Comparison of ENCODE assay signal across 8 cellular contexts in the genomic region with DNA sequence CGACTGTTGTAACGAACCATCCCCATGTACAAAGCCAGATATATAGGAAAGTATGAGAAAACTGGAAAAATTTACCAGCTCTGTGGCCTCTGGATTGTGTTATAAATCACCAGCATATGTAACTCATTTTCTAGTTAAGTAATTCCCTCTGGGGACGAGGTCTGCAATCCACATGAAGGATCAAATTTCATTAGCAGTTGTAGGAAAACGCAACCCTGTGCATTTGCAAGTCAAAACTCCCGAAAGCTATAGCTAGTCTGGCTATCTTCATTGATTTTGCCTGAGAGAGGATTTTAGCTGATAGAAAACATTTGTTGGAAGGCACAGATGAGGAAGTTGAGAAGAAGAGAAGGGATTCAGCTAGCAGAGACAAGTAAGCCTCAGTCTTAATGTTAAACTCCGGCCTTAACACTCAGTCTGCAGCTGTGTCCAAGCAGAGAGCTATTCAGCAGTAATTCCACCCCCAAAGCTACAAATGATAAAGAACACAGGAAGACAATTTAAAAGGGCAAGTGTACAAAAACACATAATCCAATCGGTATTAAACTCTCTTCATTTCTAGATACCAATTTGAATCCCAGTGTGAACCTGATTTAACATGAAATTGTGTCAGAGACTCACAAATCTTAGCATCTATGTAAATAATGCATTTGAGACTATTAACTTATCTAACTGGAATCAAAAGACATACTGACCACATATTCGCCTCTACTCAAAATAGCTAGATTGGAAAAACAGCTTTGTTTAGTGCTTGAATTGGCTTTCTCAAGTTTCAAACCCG. TPM values are rescaled to one million over a fixed set of nuclear protein-coding genes. Genes with fewer than 3 reads are reported as not detected.
DNase-seq lines count a peak whose midpoint lies in the region; ATAC-seq and TF ChIP-seq lines count a peak whose summit lies in the region.

No MANE protein-coding gene starts in this region.

- peaks cover 21 to 43% of the 10 kb centered on the region in 2 donors for H3K4me1 ChIP-seq in thyroid gland

- no peaks in the 10 kb centered on the region for H3K9me3 ChIP-seq in thyroid gland

- no peaks in the 10 kb centered on the region for H3K27me3 ChIP-seq in thyroid gland

- WGBS in thyroid gland, 2 donors = 36 to 59% methylated on average over 9 of the region's 9 CpGs

- peak overlapping the region; percentile 46 to 68 (median 56) for H3K27ac ChIP-seq in thyroid gland

- no peak for TF ChIP-seq POLR2A in thyroid gland (IDR thresholded peaks at IDR 0.05)

- no peaks in the 10 kb centered on the region for H3K36me3 ChIP-seq in thyroid gland

- H3K4me3 ChIP-seq in thyroid gland (replicated peaks in 1 of 3) = peak overlapping the region in 1 of 3 donors; percentile 18

- no peak for TF ChIP-seq CTCF in thyroid gland (IDR thresholded peaks at IDR 0.05)

- intact Hi-C loops in thyroid gland (cut with DNase I) = no loop called here

- ATAC-seq in GM19351 (IDR thresholded peaks at IDR 0.05; ENCODE audit: unreplicated experiment) (no peak), GM21360 (IDR thresholded peaks at IDR 0.05; ENCODE audit: unreplicated experiment) (no peak)

- DNase-seq in NCI-H510A treated with DMSO at 0.1 percent for 48 hours (lab: John Stamatoyannopoulos, UW) = peak; percentile 65
- DNase-seq in NCI-H510A (lab: John Stamatoyannopoulos, UW) = no peak
- peak; percentile 62 for DNase-seq in NCI-H1436 treated with DMSO at 0.1 percent for 48 hours (lab: John Stamatoyannopoulos, UW)
- DNase-seq in amniotic epithelial cell (ENCODE audit: low read depth) = peak; percentile 86
- DNase-seq in iPS-NIHi7 (ENCODE audit: extremely low spot score) = peak; percentile 15
- no peak for DNase-seq in thyroid gland

RNA-seq across cellular contexts. Expression of gene CERS5, which starts 54.2 kb away (rescaled TPM):
- 10 to 100 TPM; 20.2 to 34.9 (median 29.5) TPM for total RNA-seq in thyroid gland

Comparison
In these comparisons a context has a peak if more than half of its experiments do, and no peak if none do; other contexts are left out.
1. DNase-seq: peak in NCI-H510A treated with DMSO at 0.1 percent for 48 hours (single experiment), NCI-H1436 treated with DMSO at 0.1 percent for 48 hours (single experiment), amniotic epithelial cell (single experiment) and iPS-NIHi7 (single experiment); none in NCI-H510A (single experiment) and thyroid gland (0 of 2).